In the genomic region with DNA sequence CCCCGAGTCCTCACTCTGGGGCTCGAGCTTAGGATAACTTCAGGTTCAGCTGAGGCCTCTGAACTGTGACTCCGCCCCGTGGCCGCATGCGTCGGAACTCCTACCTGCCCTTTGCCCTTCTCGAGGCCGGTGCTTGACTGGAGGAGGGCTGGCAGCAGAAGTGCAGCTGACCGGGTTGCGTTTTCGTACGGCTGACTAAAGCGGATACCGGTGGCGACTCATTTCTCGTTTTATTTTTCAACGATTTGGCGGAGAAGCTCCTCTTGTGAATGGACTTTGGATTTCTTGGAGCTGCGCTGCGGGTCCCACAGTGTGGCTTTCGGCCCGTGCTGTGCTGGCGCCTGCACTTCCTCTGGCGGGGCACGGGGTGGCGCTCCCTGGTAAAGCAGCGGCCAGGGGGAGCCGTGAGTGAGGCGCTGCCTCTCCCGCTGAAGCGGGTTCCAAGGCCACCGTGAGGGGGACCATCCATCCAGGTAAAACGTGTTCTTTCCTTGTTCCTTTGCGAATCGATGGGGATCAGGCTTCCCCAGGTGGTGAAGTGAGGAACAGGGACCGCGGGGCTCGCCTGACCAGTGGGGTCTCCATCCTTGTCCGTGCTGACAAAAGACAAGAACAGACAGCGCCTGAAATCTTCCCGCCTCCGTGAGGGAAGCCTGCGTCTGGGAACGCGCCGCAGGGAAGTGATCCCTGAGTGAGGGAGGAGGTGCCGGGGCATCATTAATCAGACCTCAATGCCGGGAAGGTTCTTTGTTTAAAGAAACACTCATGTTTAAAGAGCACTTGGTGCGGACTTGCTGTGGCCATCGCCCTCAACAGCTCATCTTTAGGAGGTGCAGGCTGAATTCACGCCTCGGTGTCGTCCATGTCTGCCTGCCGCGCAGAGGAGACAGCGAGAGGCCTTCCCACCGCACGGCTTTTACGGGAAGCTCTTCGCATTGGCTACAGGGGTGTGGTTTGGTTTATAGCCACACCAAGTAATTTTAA, we compare ENCODE assay signal across 8 cellular contexts. TPM values are rescaled to one million over a fixed set of nuclear protein-coding genes. Genes with fewer than 3 reads are reported as not detected.
DNase-seq lines count a peak whose midpoint lies in the region; ATAC-seq, FAIRE-seq and TF ChIP-seq lines count a peak whose summit lies in the region.

No MANE protein-coding gene starts in this region.

- peak overlapping the region; percentile 84 for H3K4me3 Mint-ChIP-seq in activated T-helper 17 cell treated with anti-CD3 and anti-CD28 coated beads, Interleukin-2, amount 50 U/mL, for 72 hours
- H3K4me3 Mint-ChIP-seq in nephron progenitor cell = peak overlapping the region; percentile 82
- peak overlapping the region; percentile 80 for H3K4me3 Mint-ChIP-seq in stimulated activated naive CD8-positive, alpha-beta T cell treated with anti-CD3 and anti-CD28 coated beads, Interleukin-15, Interleukin-2, amounts not matched to agents 100 ng/mL and 50 ng/mL, for 24 hours

- DNase-seq in DMS53 treated with DMSO at 0.1 percent for 48 hours (lab: John Stamatoyannopoulos, UW; ENCODE audit: unreplicated experiment) (peak; percentile 72), KG1 (lab: John Stamatoyannopoulos, UW) (peak; percentile 36), RCC 7860 (ENCODE audit: low spot score) (peak; percentile 8), fibroblast of pulmonary artery (ENCODE audit: low read depth) (peak; percentile 67), nephron progenitor cell (peak; percentile 83)

- H3K27me3 Mint-ChIP-seq in activated T-helper 17 cell treated with anti-CD3 and anti-CD28 coated beads, Interleukin-2, amount 50 U/mL, for 72 hours = peaks cover 8% of the 10 kb centered on the region
- peaks cover 19% of the 10 kb centered on the region for H3K27me3 Mint-ChIP-seq in nephron progenitor cell (ENCODE audit: low read depth, poor library complexity)
- peaks cover 47% of the 10 kb centered on the region for H3K27me3 Mint-ChIP-seq in stimulated activated naive CD8-positive, alpha-beta T cell treated with anti-CD3 and anti-CD28 coated beads, Interleukin-15, Interleukin-2, amounts not matched to agents 100 ng/mL and 50 ng/mL, for 24 hours

- peak; percentile 92 for TF ChIP-seq CTCF in fibroblast of pulmonary artery (IDR thresholded peaks at IDR 0.05; ENCODE audit: low read length, missing control alignments)
- peak; percentile 97 for TF ChIP-seq CTCF in nephron progenitor cell (IDR thresholded peaks at IDR 0.05)

- H3K36me3 Mint-ChIP-seq in activated T-helper 17 cell treated with anti-CD3 and anti-CD28 coated beads, Interleukin-2, amount 50 U/mL, for 72 hours (ENCODE audit: low read depth) = no peaks in the 10 kb centered on the region
- no peaks in the 10 kb centered on the region for H3K36me3 Mint-ChIP-seq in nephron progenitor cell (ENCODE audit: low read depth)
- H3K36me3 Mint-ChIP-seq in stimulated activated naive CD8-positive, alpha-beta T cell treated with anti-CD3 and anti-CD28 coated beads, Interleukin-15, Interleukin-2, amounts not matched to agents 100 ng/mL and 50 ng/mL, for 24 hours (ENCODE audit: low read depth) = no peaks in the 10 kb centered on the region

- H3K4me1 Mint-ChIP-seq in activated T-helper 17 cell treated with anti-CD3 and anti-CD28 coated beads, Interleukin-2, amount 50 U/mL, for 72 hours = peaks cover 8% of the 10 kb centered on the region
- H3K4me1 Mint-ChIP-seq in nephron progenitor cell = peaks cover 50% of the 10 kb centered on the region
- H3K4me1 Mint-ChIP-seq in stimulated activated naive CD8-positive, alpha-beta T cell treated with anti-CD3 and anti-CD28 coated beads, Interleukin-15, Interleukin-2, amounts not matched to agents 100 ng/mL and 50 ng/mL, for 24 hours (ENCODE audit: low read depth) = peaks cover 17% of the 10 kb centered on the region

- no peaks in the 10 kb centered on the region for H3K9me3 Mint-ChIP-seq in activated T-helper 17 cell treated with anti-CD3 and anti-CD28 coated beads, Interleukin-2, amount 50 U/mL, for 72 hours
- no peaks in the 10 kb centered on the region for H3K9me3 Mint-ChIP-seq in nephron progenitor cell
- H3K9me3 Mint-ChIP-seq in stimulated activated naive CD8-positive, alpha-beta T cell treated with anti-CD3 and anti-CD28 coated beads, Interleukin-15, Interleukin-2, amounts not matched to agents 100 ng/mL and 50 ng/mL, for 24 hours = no peaks in the 10 kb centered on the region

- peak overlapping the region; percentile 60 for H3K4me3 ChIP-seq in fibroblast of pulmonary artery (replicated peaks; ENCODE audit: low read depth, low read length)

- ATAC-seq in GM21737 (IDR thresholded peaks at IDR 0.05; ENCODE audit: unreplicated experiment) = peak; percentile 98
- peak; percentile 96 for ATAC-seq in activated T-helper 17 cell treated with anti-CD3 and anti-CD28 coated beads, Interleukin-2, amount 50 U/mL, for 72 hours (replicated peaks)

- H3K27ac Mint-ChIP-seq in activated T-helper 17 cell treated with anti-CD3 and anti-CD28 coated beads, Interleukin-2, amount 50 U/mL, for 72 hours = peak overlapping the region; percentile 71
- H3K27ac Mint-ChIP-seq in nephron progenitor cell = peak overlapping the region; percentile 57
- H3K27ac Mint-ChIP-seq in stimulated activated naive CD8-positive, alpha-beta T cell treated with anti-CD3 and anti-CD28 coated beads, Interleukin-15, Interleukin-2, amounts not matched to agents 100 ng/mL and 50 ng/mL, for 24 hours = no peak overlapping the region

- FAIRE-seq in RCC 7860 (lab: Jason Lieb, UNC) = no peak

RNA-seq across cellular contexts. Expression of a gene that starts 38.8 kb away (rescaled TPM):
- total RNA-seq in activated T-helper 17 cell treated with anti-CD3 and anti-CD28 coated beads, Interleukin-2, amount 50 U/mL, for 72 hours = 10 to 100 TPM; 25.5 to 28.3 TPM

RNA-seq across cellular contexts. Expression of a gene that starts 38.9 kb away (rescaled TPM):
- total RNA-seq in activated T-helper 17 cell treated with anti-CD3 and anti-CD28 coated beads, Interleukin-2, amount 50 U/mL, for 72 hours = 1 to 10 TPM; 1.6 to 3.1 TPM

Comparison
In these comparisons a context has a peak if more than half of its experiments do, and no peak if none do; other contexts are left out.
1. Peak in every context shown above with its lines: DNase-seq, ATAC-seq and H3K4me3 ChIP-seq.
2. DNase-seq: peak in every context shown above with its lines; median percentile 83 in nephron progenitor cell; 72 in DMS53 treated with DMSO at 0.1 percent for 48 hours; 67 in fibroblast of pulmonary artery; 36 in KG1; 8 in RCC 7860.